12 cellular contexts compared by ENCODE assay signal in genomic region chr10:56319386-56319785, GRCh38. TPM values are rescaled to one million over a fixed set of nuclear protein-coding genes. Genes with fewer than 3 reads are reported as not detected.
DNase-seq lines count a peak whose midpoint lies in the region; ATAC-seq and TF ChIP-seq lines count a peak whose summit lies in the region.
"Had no signal": no experiment of that assay in that cellular context is flagged by ENCODE, and none has a peak within 500 bp of the region (broad histone marks: within the 10 kb centered on the region; RNA-seq: fewer than 3 reads in every experiment).

No MANE protein-coding gene starts in this region.

- no peaks in the 10 kb centered on the region for H3K4me1 Mint-ChIP-seq in activated T-cell treated with anti-CD3 and anti-CD28 coated beads, Interleukin-2, amount 50 U/mL, for 4 hours (ENCODE audit: low read depth)
- H3K4me1 Mint-ChIP-seq: activated naive CD4-positive, alpha-beta T cell treated with anti-CD3 and anti-CD28 coated beads, Interleukin-2, amount 50 U/mL, for 24 hours; mesothelial cell of epicardium had no signal

- H3K9me3 Mint-ChIP-seq in activated T-cell treated with anti-CD3 and anti-CD28 coated beads, Interleukin-2, amount 50 U/mL, for 4 hours = peaks cover 4% of the 10 kb centered on the region

- no peaks in the 10 kb centered on the region for H3K36me3 Mint-ChIP-seq in activated T-cell treated with anti-CD3 and anti-CD28 coated beads, Interleukin-2, amount 50 U/mL, for 4 hours (ENCODE audit: insufficient read depth)
- H3K36me3 Mint-ChIP-seq: activated naive CD4-positive, alpha-beta T cell treated with anti-CD3 and anti-CD28 coated beads, Interleukin-2, amount 50 U/mL, for 24 hours; mesothelial cell of epicardium had no signal

- no peak overlapping the region for H3K4me3 Mint-ChIP-seq in activated T-cell treated with anti-CD3 and anti-CD28 coated beads, Interleukin-2, amount 50 U/mL, for 4 hours
- H3K4me3 Mint-ChIP-seq: activated naive CD4-positive, alpha-beta T cell treated with anti-CD3 and anti-CD28 coated beads, Interleukin-2, amount 50 U/mL, for 24 hours; mesothelial cell of epicardium had no signal

- DNase-seq in HPDE6-E6E7 (ENCODE audit: extremely low spot score) (peak; percentile 35), kidney tubule cell (ENCODE audit: low spot score) (peak; percentile 74), NCI-H2171 treated with DMSO at 0.1 percent for 48 hours (lab: John Stamatoyannopoulos, UW) (no peak), NCI-H1417 treated with DMSO at 0.1 percent for 48 hours (lab: John Stamatoyannopoulos, UW) (no peak), erythroblast (lab: John Stamatoyannopoulos, UW) (no peak)
- DNase-seq in activated T-cell treated with anti-CD3 and anti-CD28 coated beads, Interleukin-2, amount 50 U/mL, for 4 hours = no peak
- DNase-seq: NCI-H1694 treated with DMSO at 0.1 percent for 48 hours; stimulated activated CD4-positive, alpha-beta T cell treated with anti-CD3 and anti-CD28 coated beads, Interleukin-1b, Interleukin-23, amount 100 ng/mL, for 48 hours had no signal

- no peaks in the 10 kb centered on the region for H3K27me3 Mint-ChIP-seq in activated T-cell treated with anti-CD3 and anti-CD28 coated beads, Interleukin-2, amount 50 U/mL, for 4 hours (ENCODE audit: low read depth)
- H3K27me3 Mint-ChIP-seq: activated naive CD4-positive, alpha-beta T cell treated with anti-CD3 and anti-CD28 coated beads, Interleukin-2, amount 50 U/mL, for 24 hours had no signal

- no peak for TF ChIP-seq POLR2A in erythroblast (IDR thresholded peaks at IDR 0.05; ENCODE audit: low read length)

- peak; percentile 96 for ATAC-seq in GM19025 (IDR thresholded peaks at IDR 0.05; ENCODE audit: low read depth, unreplicated experiment)
- ATAC-seq in HG02678 (IDR thresholded peaks at IDR 0.05; ENCODE audit: unreplicated experiment) = peak; percentile 96
- ATAC-seq in activated T-cell treated with anti-CD3 and anti-CD28 coated beads, Interleukin-2, amount 50 U/mL, for 4 hours = no peak

RNA-seq across cellular contexts. Expression of gene ZWINT, which starts 41.7 kb away (rescaled TPM):
- total RNA-seq in activated T-cell treated with anti-CD3 and anti-CD28 coated beads, Interleukin-2, amount 50 U/mL, for 4 hours = 10 to 100 TPM; 46.7 to 72.3 (median 58.7) TPM

Comparison
In these comparisons a context has a peak if more than half of its experiments do, and no peak if none do; other contexts are left out.
1. ATAC-seq: peak in GM19025 (single experiment) and HG02678 (single experiment); none in activated T-cell treated with anti-CD3 and anti-CD28 coated beads, Interleukin-2, amount 50 U/mL, for 4 hours (0 of 2).
2. DNase-seq: peak in HPDE6-E6E7 (single experiment) and kidney tubule cell (single experiment); none in NCI-H2171 treated with DMSO at 0.1 percent for 48 hours (single experiment), NCI-H1417 treated with DMSO at 0.1 percent for 48 hours (single experiment), erythroblast (0 of 2) and activated T-cell treated with anti-CD3 and anti-CD28 coated beads, Interleukin-2, amount 50 U/mL, for 4 hours (single experiment).